ENCODE assay signal across 20 cellular contexts in genomic region chr2:101864426-101864825, GRCh38.
DNase-seq lines count a peak whose midpoint lies in the region; ATAC-seq, FAIRE-seq and TF ChIP-seq lines count a peak whose summit lies in the region.
"Had no signal": no experiment of that assay in that cellular context is flagged by ENCODE, and none has a peak within 500 bp of the region (broad histone marks: within the 10 kb centered on the region; RNA-seq: fewer than 3 reads in every experiment).

No MANE protein-coding gene starts in this region.

- H3K27ac Mint-ChIP-seq in HFFc6, result peak overlapping the region; percentile 42; the same call in 1 of the 2 replicates
- H3K27ac Mint-ChIP-seq: CD14-positive monocyte had no signal

- no peaks in the 10 kb centered on the region for H3K4me1 Mint-ChIP-seq in HFFc6 (ENCODE audit: low read depth)
- H3K4me1 Mint-ChIP-seq: CD14-positive monocyte had no signal

- no peak for TF ChIP-seq CTCF in HFFc6 (IDR thresholded peaks at IDR 0.05)

- no peaks in the 10 kb centered on the region for H3K9me3 Mint-ChIP-seq in HFFc6
- H3K9me3 Mint-ChIP-seq: CD14-positive monocyte had no signal

- H3K27ac ChIP-seq in angular gyrus (ENCODE audit: low read depth, low read length), result peak overlapping the region; percentile 20
- H3K27ac ChIP-seq: Peyer's patch, SK-N-MC had no signal

- H3K27me3 Mint-ChIP-seq in HFFc6 (ENCODE audit: insufficient read depth), result peaks cover 2% of the 10 kb centered on the region

- no peak for DNase-seq in HFFc6
- no peak for DNase-seq in frontal cortex (ENCODE audit: low spot score in 2 of 2)
- DNase-seq in pons (ENCODE audit: low spot score), result peak; percentile 45
- DNase-seq in stimulated activated CD4-positive, alpha-beta T cell treated with anti-CD3 and anti-CD28 coated beads, Interleukin-4, amount 100 ng/mL, for 1 hour, result no peak
- DNase-seq in UCSD-AML1 (lab: John Stamatoyannopoulos, UW; ENCODE audit: unreplicated experiment), result no peak
- DNase-seq in NCI-H774 (lab: John Stamatoyannopoulos, UW), result no peak
- DNase-seq: ACHN, AML-193, Caco-2, KG1, NCI-H1436, NCI-H2029 treated with DMSO at 0.1 percent for 48 hours, NCI-H524, Peyer's patch had no signal

- ATAC-seq in HG02763 (IDR thresholded peaks at IDR 0.05; ENCODE audit: unreplicated experiment), result no peak
- ATAC-seq: HepG2, Right ventricle myocardium inferior had no signal

- peaks cover 29% of the 10 kb centered on the region for H3K36me3 Mint-ChIP-seq in HFFc6 (ENCODE audit: low read depth)

- no peak overlapping the region for H3K4me3 Mint-ChIP-seq in HFFc6
- H3K4me3 Mint-ChIP-seq: CD14-positive monocyte had no signal

- peak; percentile 43 for FAIRE-seq in frontal cortex (lab: Jason Lieb, UNC)
- FAIRE-seq: HepG2 had no signal
